In genomic region chr15:81779181-81779580, GRCh38 we compare ENCODE assay signal across 33 cellular contexts.
"Had no signal": no experiment of that assay in that cellular context is flagged by ENCODE, and none has a peak within 500 bp of the region (broad histone marks: within the 10 kb centered on the region; RNA-seq: fewer than 3 reads in every experiment).

No MANE protein-coding gene starts in this region.

- H3K4me3 ChIP-seq: adrenal gland, ascending aorta, body of pancreas, breast epithelium, cardiac muscle cell had no signal

- H3K27ac ChIP-seq: adrenal gland, ascending aorta, body of pancreas, brain microvascular endothelial cell, breast epithelium, cardiac muscle cell had no signal

- H3K4me1 ChIP-seq: adrenal gland, ascending aorta, body of pancreas, breast epithelium had no signal

- H3K27me3 ChIP-seq: ascending aorta, body of pancreas, brain microvascular endothelial cell, breast epithelium, cardiac muscle cell had no signal

- H3K36me3 ChIP-seq: adrenal gland, ascending aorta, brain microvascular endothelial cell, breast epithelium, cardiac muscle cell had no signal

- H3K9me3 ChIP-seq: adrenal gland, ascending aorta, body of pancreas had no signal

- DNase-seq: activated effector memory CD4-positive, alpha-beta T cell treated with anti-CD3 and anti-CD28 coated beads, Interleukin-2, amount 50 U/mL, for 16 hours; activated effector memory CD4-positive, alpha-beta T cell treated with Interleukin-2 at 50 U/mL for 16 hours; activated gamma-delta T cell; activated gamma-delta T cell treated with Interleukin-2 at 50 U/mL for 16 hours; activated naive CD4-positive, alpha-beta T cell; activated naive CD4-positive, alpha-beta T cell treated with anti-CD3 and anti-CD28 coated beads for 36 hours; activated naive CD4-positive, alpha-beta T cell treated with anti-CD3 and anti-CD28 coated beads, Interleukin-2, amount 10 ng/mL, durations not matched to agents 7 days and 5 days; activated naive CD4-positive, alpha-beta T cell treated with anti-CD3 and anti-CD28 coated beads, Interleukin-2, amount 50 U/mL, for 16 hours; activated naive CD4-positive, alpha-beta T cell treated with Interleukin-2 at 50 U/mL for 16 hours; activated naive CD8-positive, alpha-beta T cell treated with anti-CD3 and anti-CD28 coated beads for 36 hours; activated naive CD8-positive, alpha-beta T cell treated with anti-CD3 and anti-CD28 coated beads, Interleukin-2, amount 10 ng/mL, durations not matched to agents 7 days and 5 days; activated naive CD8-positive, alpha-beta T cell treated with anti-CD3 and anti-CD28 coated beads, Interleukin-2, amount 50 U/mL, for 24 hours; activated T-cell treated with anti-CD3 and anti-CD28 coated beads for 4 hours; activated T-cell treated with anti-CD3 and anti-CD28 coated beads, Interleukin-2, amount 50 U/mL, for 1 hour; activated T-cell treated with anti-CD3 and anti-CD28 coated beads, Interleukin-2, amount 50 U/mL, for 24 hours; activated T-cell treated with anti-CD3 and anti-CD28 coated beads, Interleukin-2, amount 50 U/mL, for 4 hours; activated T-cell treated with anti-CD3 and anti-CD28 coated beads, Interleukin-2, amount 50 U/mL, for 48 hours; activated T-cell treated with anti-CD3 and anti-CD28 coated beads, Interleukin-2, amount 50 U/mL, for 72 hours; adrenal gland; amniotic stem cell; amygdala; anterior cingulate cortex; aorta; body of pancreas; brain microvascular endothelial cell; caudate nucleus; central memory CD4-positive, alpha-beta T cell; cerebellar nuclear complex had no signal

- ATAC-seq: activated naive CD4-positive, alpha-beta T cell treated with anti-CD3 and anti-CD28 coated beads, Interleukin-2, amount 50 U/mL, for 72 hours; activated naive CD8-positive, alpha-beta T cell treated with anti-CD3 and anti-CD28 coated beads, Interleukin-2, amount 50 U/mL, for 24 hours; activated T-cell treated with anti-CD3 and anti-CD28 coated beads, Interleukin-2, amount 50 U/mL, for 4 hours; activated T-cell treated with anti-CD3 and anti-CD28 coated beads, Interleukin-2, amount 50 U/mL, for 72 hours; activated T-helper 17 cell treated with anti-CD3 and anti-CD28 coated beads, Interleukin-2, amount 50 U/mL, for 72 hours; body of pancreas had no signal
